ENCODE assay signal across 20 cellular contexts in genomic region chr7:157480651-157481050, GRCh38.
"Had no signal": no experiment of that assay in that cellular context is flagged by ENCODE, and none has a peak within 500 bp of the region (broad histone marks: within the 10 kb centered on the region; RNA-seq: fewer than 3 reads in every experiment).

No MANE protein-coding gene starts in this region.

- ATAC-seq: activated naive CD4-positive, alpha-beta T cell treated with anti-CD3 and anti-CD28 coated beads, Interleukin-2, amount 50 U/mL, for 72 hours; left cardiac atrium; natural killer cell treated with Interleukin-12 subunit alpha and Interleukin-12 subunit beta and Interleukin-15 and Interleukin-18, amount 100 ng/mL, for 72 hours; SK-N-SH treated with all-trans-retinoic acid at 6 μM for 48 hours; stimulated activated effector memory CD8-positive, alpha-beta T cell treated with anti-CD3 and anti-CD28 coated beads, Interleukin-12 subunit alpha, Interleukin-12 subunit beta, amount 100 ng/mL, for 72 hours; T-cell; WTC11 had no signal

- H3K36me3 Mint-ChIP-seq: activated naive CD4-positive, alpha-beta T cell treated with anti-CD3 and anti-CD28 coated beads, Interleukin-2, amount 50 U/mL, for 72 hours; mesothelial cell of epicardium; natural killer cell treated with Interleukin-12 subunit alpha and Interleukin-12 subunit beta and Interleukin-15 and Interleukin-18, amount 100 ng/mL, for 72 hours; stimulated activated effector memory CD8-positive, alpha-beta T cell treated with anti-CD3 and anti-CD28 coated beads, Interleukin-12 subunit alpha, Interleukin-12 subunit beta, amount 100 ng/mL, for 72 hours; T-cell; WTC11 had no signal

- H3K9me3 ChIP-seq: testis, upper lobe of left lung had no signal

- H3K27ac ChIP-seq: cardiac muscle cell, testis, upper lobe of left lung had no signal

- DNase-seq: activated CD4-positive, alpha-beta T cell treated with anti-CD3 and anti-CD28 coated beads, Interleukin-2, amount 10 ng/mL, durations not matched to agents 24 days and 14 days; activated gamma-delta T cell treated with Interleukin-2 at 50 U/mL for 16 hours; amniotic stem cell; effector memory CD4-positive, alpha-beta T cell; glutamatergic neuron; hippocampal formation; left cardiac atrium; retina; SIG-M5; testis; upper lobe of left lung had no signal

- H3K4me1 ChIP-seq: testis, upper lobe of left lung had no signal

- H3K9me3 Mint-ChIP-seq: activated CD4-positive, alpha-beta T cell treated with anti-CD3 and anti-CD28 coated beads, Interleukin-2, amount 10 ng/mL, durations not matched to agents 24 days and 14 days; activated naive CD4-positive, alpha-beta T cell treated with anti-CD3 and anti-CD28 coated beads, Interleukin-2, amount 50 U/mL, for 72 hours; dendritic cell treated with granulocyte-macrophage colony-stimulating factor and Interleukin-4, amounts not matched to agents 40 ng/mL and 50 ng/mL, for 4 days; mesothelial cell of epicardium; natural killer cell treated with Interleukin-12 subunit alpha and Interleukin-12 subunit beta and Interleukin-15 and Interleukin-18, amount 100 ng/mL, for 72 hours; stimulated activated effector memory CD8-positive, alpha-beta T cell treated with anti-CD3 and anti-CD28 coated beads, Interleukin-12 subunit alpha, Interleukin-12 subunit beta, amount 100 ng/mL, for 72 hours; T-cell had no signal

- H3K27me3 ChIP-seq: cardiac muscle cell, testis, upper lobe of left lung had no signal

- H3K4me1 Mint-ChIP-seq: mesothelial cell of epicardium, WTC11 had no signal

- H3K27ac Mint-ChIP-seq: activated CD4-positive, alpha-beta T cell treated with anti-CD3 and anti-CD28 coated beads, Interleukin-2, amount 10 ng/mL, durations not matched to agents 24 days and 14 days; activated naive CD4-positive, alpha-beta T cell treated with anti-CD3 and anti-CD28 coated beads, Interleukin-2, amount 50 U/mL, for 72 hours; dendritic cell treated with granulocyte-macrophage colony-stimulating factor and Interleukin-4, amounts not matched to agents 40 ng/mL and 50 ng/mL, for 4 days; mesothelial cell of epicardium; natural killer cell treated with Interleukin-12 subunit alpha and Interleukin-12 subunit beta and Interleukin-15 and Interleukin-18, amount 100 ng/mL, for 72 hours; stimulated activated effector memory CD8-positive, alpha-beta T cell treated with anti-CD3 and anti-CD28 coated beads, Interleukin-12 subunit alpha, Interleukin-12 subunit beta, amount 100 ng/mL, for 72 hours; T-cell; WTC11 had no signal

- H3K4me3 Mint-ChIP-seq: activated CD4-positive, alpha-beta T cell treated with anti-CD3 and anti-CD28 coated beads, Interleukin-2, amount 10 ng/mL, durations not matched to agents 24 days and 14 days; dendritic cell treated with granulocyte-macrophage colony-stimulating factor and Interleukin-4, amounts not matched to agents 40 ng/mL and 50 ng/mL, for 4 days; mesothelial cell of epicardium; natural killer cell treated with Interleukin-12 subunit alpha and Interleukin-12 subunit beta and Interleukin-15 and Interleukin-18, amount 100 ng/mL, for 72 hours; stimulated activated effector memory CD8-positive, alpha-beta T cell treated with anti-CD3 and anti-CD28 coated beads, Interleukin-12 subunit alpha, Interleukin-12 subunit beta, amount 100 ng/mL, for 72 hours; T-cell; WTC11 had no signal

- H3K27me3 Mint-ChIP-seq: T-cell had no signal
